11 cellular contexts compared by ENCODE assay signal in the genomic region with DNA sequence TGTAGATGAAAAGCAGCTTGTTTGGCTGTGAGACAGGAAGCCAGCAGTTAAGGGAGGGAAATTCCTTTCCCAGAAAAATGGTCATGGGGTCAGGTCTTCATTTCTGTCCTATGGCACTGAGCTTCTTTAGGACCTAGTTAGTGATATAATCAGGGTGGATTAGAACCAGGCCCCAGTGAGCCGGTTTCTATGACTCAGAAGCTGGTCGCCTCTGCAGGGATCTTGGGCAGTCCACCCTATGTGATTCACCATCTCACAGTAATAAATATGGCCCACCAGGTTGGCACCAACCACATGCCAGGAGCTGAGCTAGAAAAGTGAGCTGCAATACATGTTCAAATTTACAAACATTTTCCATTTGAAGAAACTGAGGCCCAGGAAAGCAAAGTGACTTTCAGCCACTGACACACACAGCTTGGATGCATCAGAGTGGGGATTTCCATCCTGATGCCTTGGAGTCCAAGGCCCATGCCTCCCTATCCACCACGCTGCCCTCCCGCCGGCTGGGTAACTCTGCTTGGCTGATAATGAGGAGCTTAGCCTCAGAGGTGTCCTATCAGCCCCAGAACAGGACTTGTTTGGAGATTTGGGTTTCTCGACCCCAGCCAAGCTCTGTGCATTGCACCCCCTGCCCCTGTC. TPM values are rescaled to one million over a fixed set of nuclear protein-coding genes. Genes with fewer than 3 reads are reported as not detected.
DNase-seq lines count a peak whose midpoint lies in the region; ATAC-seq, FAIRE-seq and TF ChIP-seq lines count a peak whose summit lies in the region.
"Had no signal": no experiment of that assay in that cellular context is flagged by ENCODE, and none has a peak within 500 bp of the region (broad histone marks: within the 10 kb centered on the region; RNA-seq: fewer than 3 reads in every experiment).

No MANE protein-coding gene starts in this region.

- no peak overlapping the region for H2AFZ ChIP-seq in GM12878 (ENCODE audit: control insufficient read depth, low read depth, low read length)

- no peaks in the 10 kb centered on the region for H3K27me3 Mint-ChIP-seq in T-helper 2 cell treated with Interferon-gamma antibody and Interleukin-4, amounts not matched to agents 5 μg/mL and 100 μg/mL, for 36 hours (ENCODE audit: low read depth)

- H3K9me3 ChIP-seq in MG63 (no peaks in the 10 kb centered on the region), GM12878 (replicated peaks; ENCODE audit: control insufficient read depth, insufficient read depth, low read length) (no peaks in the 10 kb centered on the region)
- H3K9me3 ChIP-seq: transverse colon had no signal

- ATAC-seq in GM12878 = no peak

- DNase-seq in T-helper 2 cell treated with Interferon-gamma antibody and Interleukin-4, amounts not matched to agents 5 μg/mL and 100 μg/mL, for 36 hours (ENCODE audit: low spot score) = peak; percentile 23
- DNase-seq in T-helper 2 cell = no peak
- peak; percentile 94 for DNase-seq in MG63
- no peak for DNase-seq in GM12878 (ENCODE audit: low read depth, low spot score)
- DNase-seq in renal cortical epithelial cell (ENCODE audit: low read depth) = peak; percentile 63
- DNase-seq in effector CD8-positive, alpha-beta T cell (lab: John Stamatoyannopoulos, UW) = no peak
- no peak for DNase-seq in NCI-H2227 (lab: John Stamatoyannopoulos, UW; ENCODE audit: unreplicated experiment)
- no peak for DNase-seq in GM13976 (ENCODE audit: low spot score)
- DNase-seq: NCI-H187, transverse colon had no signal

- H3K4me3 ChIP-seq in MG63 (no peak overlapping the region), GM12878 (no peak overlapping the region)
- H3K4me3 ChIP-seq: transverse colon had no signal

- H3K9ac ChIP-seq in GM12878 (ENCODE audit: control insufficient read depth, insufficient read depth, low read length) = no peak overlapping the region

- peak overlapping the region; percentile 60 for H3K27ac ChIP-seq in GM12878 (ENCODE audit: control insufficient read depth, insufficient read depth)

- H3K4me1 ChIP-seq in GM12878 (ENCODE audit: control insufficient read depth, insufficient read depth, low read length) = peaks cover 88% of the 10 kb centered on the region

- H3K4me1 Mint-ChIP-seq in T-helper 2 cell treated with Interferon-gamma antibody and Interleukin-4, amounts not matched to agents 5 μg/mL and 100 μg/mL, for 36 hours (ENCODE audit: low read depth) = peaks cover 45% of the 10 kb centered on the region

- CTCF ChIA-PET in GM12878 (lab: Yijun Ruan, JAX) = interaction anchor here (0.7 to 1.7 kb wide), 6 partner anchors 10 to 50 kb away, joined by 3 to 18 read pairs (median 6); no protein-coding TSS in a partner anchor

- 41% methylated on average over 6 of the region's 6 CpGs for WGBS in GM12878 (ENCODE audit: insufficient coverage, insufficient replicate concordance, low lambda C conversion rate, missing lambda C conversion rate)

- intact Hi-C loops in GM12878 (cut with micrococcal nuclease; ENCODE audit: unreplicated experiment) = no loop called here

- H3K4me2 ChIP-seq in GM12878 (ENCODE audit: control insufficient read depth, insufficient read depth) = no peak overlapping the region

- in situ Hi-C loops in GM12878 (cut with MboI) = loop anchor here (5.0 kb wide), 1 partner anchor 40 kb away; the partner anchor contains the start of gene CD82
- in situ Hi-C loops in GM13976 (cut with MboI; ENCODE audit: low sequenced_read_pairs, unreplicated experiment) = loop anchor here (5.0 kb wide), 1 partner anchor 40 kb away; the partner anchor contains the start of gene CD82

- POLR2A ChIA-PET in GM12878 (lab: Charles Lee) = interaction anchor here (21.2 kb wide), 1 partner anchor 40 kb away, joined by 434 read pairs; the partner anchor contains the start of gene CD82

- SMC1A ChIA-PET in GM12878 (lab: Charles Lee; ENCODE audit: uncharacterized antibody, unreplicated experiment) = interaction anchor here (0.9 to 1.6 kb wide), 9 partner anchors 10 to 50 kb away, joined by 3 to 12 read pairs (median 6); no protein-coding TSS in a partner anchor

- RAD21 ChIA-PET in GM12878 (lab: Charles Lee; ENCODE audit: unreplicated experiment) = interaction anchor here (0.9 to 1.5 kb wide), 7 partner anchors 9 to 51 kb away, joined by 3 to 11 read pairs (median 5); no protein-coding TSS in a partner anchor

- 0 out of 2 replicates have a peak, but pooled peaks have one; percentile 17 for TF ChIP-seq POLR2A in GM12878 (IDR thresholded peaks at IDR 0.05; ENCODE audit: low read depth, low read length)

- BruUV-seq in GM12878 (replicated peaks; lab: Mats Ljungman, UMichigan) = no TSS peak

- no peak overlapping the region for H3K4me3 Mint-ChIP-seq in T-helper 2 cell treated with Interferon-gamma antibody and Interleukin-4, amounts not matched to agents 5 μg/mL and 100 μg/mL, for 36 hours

- no peak for TF ChIP-seq CTCF in GM12878 (IDR thresholded peaks at IDR 0.05 in 2 of 3, conservative IDR thresholded peaks at IDR 0.05 in 1 of 3; ENCODE audit: control insufficient read depth in 2 of 3, extremely low read depth in 1 of 3, insufficient read depth in 1 of 3, low read depth in 3 of 3, low read length in 3 of 3)
- TF ChIP-seq CTCF in GM13976 (IDR thresholded peaks at IDR 0.05; ENCODE audit: borderline replicate concordance, control extremely low read depth, extremely low read depth, insufficient read depth, missing control alignments) = no peak

- no peak for TF ChIP-seq RAD21 in GM12878 (IDR thresholded peaks at IDR 0.05; ENCODE audit: insufficient read depth, low read depth, low read length)

- H3K36me3 ChIP-seq in MG63 (peaks cover 27% of the 10 kb centered on the region), GM12878 (ENCODE audit: control insufficient read depth in 2 of 2, insufficient read depth in 2 of 2, low read length in 1 of 2) (peaks cover 27 to 37% of the 10 kb centered on the region in 2 experiments)
- H3K36me3 ChIP-seq: transverse colon had no signal

- H3K9me3 Mint-ChIP-seq in T-helper 2 cell treated with Interferon-gamma antibody and Interleukin-4, amounts not matched to agents 5 μg/mL and 100 μg/mL, for 36 hours = no peaks in the 10 kb centered on the region

- no peak for TF ChIP-seq EP300 in GM12878 (IDR thresholded peaks at IDR 0.05; ENCODE audit: borderline replicate concordance in 1 of 2, control insufficient read depth in 1 of 2, low read depth in 2 of 2, low read length in 2 of 2)

- no peaks in the 10 kb centered on the region; the same call in 1 of the 2 replicates for H3K79me2 ChIP-seq in GM12878 (ENCODE audit: control insufficient read depth, insufficient read depth, low read length)

- FAIRE-seq in GM12878 (lab: Jason Lieb, UNC) = no peak
- FAIRE-seq: A204.1 had no signal

- H3K27ac Mint-ChIP-seq in T-helper 2 cell treated with Interferon-gamma antibody and Interleukin-4, amounts not matched to agents 5 μg/mL and 100 μg/mL, for 36 hours = no peak overlapping the region

- H3K27me3 ChIP-seq in MG63 (no peaks in the 10 kb centered on the region), GM12878 (replicated peaks in 1 of 2; ENCODE audit: control insufficient read depth in 2 of 2, insufficient read depth in 2 of 2, low read length in 1 of 2) (no peaks in the 10 kb centered on the region)
- H3K27me3 ChIP-seq: transverse colon had no signal

- no peaks in the 10 kb centered on the region for H4K20me1 ChIP-seq in GM12878 (ENCODE audit: control insufficient read depth, insufficient read depth)

- peaks cover 64% of the 10 kb centered on the region for H3K36me3 Mint-ChIP-seq in T-helper 2 cell treated with Interferon-gamma antibody and Interleukin-4, amounts not matched to agents 5 μg/mL and 100 μg/mL, for 36 hours (ENCODE audit: low read depth)

TF ChIP-seq in GM12878, 131 proteins besides CTCF, POLR2A, EP300 and RAD21 (continues in another document):
- no peak for TF ChIP-seq CREB1 (IDR thresholded peaks at IDR 0.05; ENCODE audit: low read depth)

RNA-seq across cellular contexts. Expression of gene CD82, which starts 42.0 kb away (rescaled TPM):
- total RNA-seq in MG63 (2014; rRNA removed; shearing (Covaris generic); ENCODE audit: low replicate concordance) = 34.5 and 61.3 TPM in 2 replicates
- 202 and 214 TPM in 2 replicates for total RNA-seq in GM12878 (2013; cell fraction: nucleolus; rRNA removed)
- total RNA-seq in GM12878 (2014; rRNA removed) (60.0 and 69.4 TPM in 2 replicates), GM12878 (2014; rRNA removed; fragmentation: Illumina TruSeq; extraction: Trizol) (65.0 and 66.4 TPM in 2 replicates), GM12878 (2021) (166 and 178 TPM in 2 replicates), renal cortical epithelial cell (22.3 and 49.7 TPM in 2 replicates)
- 57.7 TPM for polyA plus RNA-seq in GM12878 (2011; ENCODE audit: low read depth)
- polyA plus RNA-seq in GM12878 (2011; rRNA removed) (94.5 and 176 TPM in 2 replicates), GM12878 (2014; fragmentation: Illumina TruSeq; extraction: Trizol) (17.8 and 51.8 TPM in 2 replicates), GM12878 (2014; fragmentation: Nextera tagmentation; extraction: Ambion mirVana) (1 to 10 TPM; 5.2 to 8.2 TPM), GM12878 (2014; rRNA removed) (97.7 and 100 TPM in 2 replicates), GM12878 (2016; fragmentation: Nextera tagmentation; extraction: Ambion mirVana) (100 to 1,000 TPM; 159 to 180 TPM)
- polyA plus RNA-seq in GM12878 (2011; cell fraction: cytosol; rRNA removed) = 223 and 282 TPM in 2 replicates
- 60.1 and 67.9 TPM in 2 replicates for polyA plus RNA-seq in GM12878 (2011; cell fraction: nucleus; rRNA removed)
- 108 and 130 TPM in 2 replicates for polyA plus RNA-seq in GM12878 (2012)
- polyA minus RNA-seq in GM12878 (2011; rRNA and poly(A)+ RNA removed) = 136 and 174 TPM in 2 replicates
- 59.5 and 63.5 TPM in 2 replicates for polyA minus RNA-seq in GM12878 (2011; cell fraction: cytosol; rRNA and poly(A)+ RNA removed)
- 29.3 and 45.1 TPM in 2 replicates for polyA minus RNA-seq in GM12878 (2011; cell fraction: nucleus; rRNA and poly(A)+ RNA removed)

Comparison
In these comparisons a context has a peak if more than half of its experiments do, and no peak if none do; other contexts are left out.
1. DNase-seq: peak in T-helper 2 cell treated with Interferon-gamma antibody and Interleukin-4, amounts not matched to agents 5 μg/mL and 100 μg/mL, for 36 hours (single experiment), MG63 (single experiment) and renal cortical epithelial cell (single experiment); none in T-helper 2 cell (0 of 5), GM12878 (single experiment), effector CD8-positive, alpha-beta T cell (single experiment), NCI-H2227 (single experiment) and GM13976 (single experiment).